In the genomic region with DNA sequence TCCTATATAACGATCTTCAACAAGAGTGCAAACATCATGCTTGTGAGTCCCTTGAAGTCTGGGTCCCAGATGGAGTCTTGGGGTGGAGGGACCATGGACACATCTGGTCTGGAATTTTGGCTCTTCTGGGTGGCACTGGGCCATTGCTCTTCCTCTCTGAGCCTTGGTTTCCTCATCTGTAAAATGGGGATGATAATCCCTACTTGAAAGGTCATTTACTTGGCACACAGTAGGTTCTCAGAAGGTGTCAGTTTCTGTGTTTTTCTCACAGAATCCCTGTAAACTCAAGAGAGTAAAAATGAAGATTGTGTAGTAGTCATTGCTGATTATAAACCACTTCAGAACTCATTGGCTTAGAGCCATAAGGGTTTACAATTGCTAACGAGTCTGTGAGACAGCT, we compare ENCODE assay signal across 1 cellular context.
TF ChIP-seq lines count a peak whose summit lies in the region.

No MANE protein-coding gene starts in this region.

TF ChIP-seq in HepG2, 621 proteins besides CTCF, POLR2A, EP300 and RAD21 (continued from another document):
- TF ChIP-seq, protein P1, sequence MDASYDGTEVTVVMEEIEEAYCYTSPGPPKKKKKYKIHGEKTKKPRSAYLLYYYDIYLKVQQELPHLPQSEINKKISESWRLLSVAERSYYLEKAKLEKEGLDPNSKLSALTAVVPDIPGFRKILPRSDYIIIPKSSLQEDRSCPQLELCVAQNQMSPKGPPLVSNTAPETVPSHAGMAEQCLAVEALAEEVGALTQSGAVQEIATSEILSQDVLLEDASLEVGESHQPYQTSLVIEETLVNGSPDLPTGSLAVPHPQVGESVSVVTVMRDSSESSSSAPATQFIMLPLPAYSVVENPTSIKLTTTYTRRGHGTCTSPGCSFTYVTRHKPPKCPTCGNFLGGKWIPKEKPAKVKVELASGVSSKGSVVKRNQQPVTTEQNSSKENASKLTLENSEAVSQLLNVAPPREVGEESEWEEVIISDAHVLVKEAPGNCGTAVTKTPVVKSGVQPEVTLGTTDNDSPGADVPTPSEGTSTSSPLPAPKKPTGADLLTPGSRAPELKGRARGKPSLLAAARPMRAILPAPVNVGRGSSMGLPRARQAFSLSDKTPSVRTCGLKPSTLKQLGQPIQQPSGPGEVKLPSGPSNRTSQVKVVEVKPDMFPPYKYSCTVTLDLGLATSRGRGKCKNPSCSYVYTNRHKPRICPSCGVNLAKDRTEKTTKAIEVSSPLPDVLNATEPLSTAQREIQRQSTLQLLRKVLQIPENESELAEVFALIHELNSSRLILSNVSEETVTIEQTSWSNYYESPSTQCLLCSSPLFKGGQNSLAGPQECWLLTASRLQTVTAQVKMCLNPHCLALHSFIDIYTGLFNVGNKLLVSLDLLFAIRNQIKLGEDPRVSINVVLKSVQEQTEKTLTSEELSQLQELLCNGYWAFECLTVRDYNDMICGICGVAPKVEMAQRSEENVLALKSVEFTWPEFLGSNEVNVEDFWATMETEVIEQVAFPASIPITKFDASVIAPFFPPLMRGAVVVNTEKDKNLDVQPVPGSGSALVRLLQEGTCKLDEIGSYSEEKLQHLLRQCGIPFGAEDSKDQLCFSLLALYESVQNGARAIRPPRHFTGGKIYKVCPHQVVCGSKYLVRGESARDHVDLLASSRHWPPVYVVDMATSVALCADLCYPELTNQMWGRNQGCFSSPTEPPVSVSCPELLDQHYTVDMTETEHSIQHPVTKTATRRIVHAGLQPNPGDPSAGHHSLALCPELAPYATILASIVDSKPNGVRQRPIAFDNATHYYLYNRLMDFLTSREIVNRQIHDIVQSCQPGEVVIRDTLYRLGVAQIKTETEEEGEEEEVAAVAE (CRISPR knock-in tag; IDR thresholded peaks at IDR 0.05; ENCODE audit: borderline replicate concordance), result no peak
- TF ChIP-seq, protein P2, sequence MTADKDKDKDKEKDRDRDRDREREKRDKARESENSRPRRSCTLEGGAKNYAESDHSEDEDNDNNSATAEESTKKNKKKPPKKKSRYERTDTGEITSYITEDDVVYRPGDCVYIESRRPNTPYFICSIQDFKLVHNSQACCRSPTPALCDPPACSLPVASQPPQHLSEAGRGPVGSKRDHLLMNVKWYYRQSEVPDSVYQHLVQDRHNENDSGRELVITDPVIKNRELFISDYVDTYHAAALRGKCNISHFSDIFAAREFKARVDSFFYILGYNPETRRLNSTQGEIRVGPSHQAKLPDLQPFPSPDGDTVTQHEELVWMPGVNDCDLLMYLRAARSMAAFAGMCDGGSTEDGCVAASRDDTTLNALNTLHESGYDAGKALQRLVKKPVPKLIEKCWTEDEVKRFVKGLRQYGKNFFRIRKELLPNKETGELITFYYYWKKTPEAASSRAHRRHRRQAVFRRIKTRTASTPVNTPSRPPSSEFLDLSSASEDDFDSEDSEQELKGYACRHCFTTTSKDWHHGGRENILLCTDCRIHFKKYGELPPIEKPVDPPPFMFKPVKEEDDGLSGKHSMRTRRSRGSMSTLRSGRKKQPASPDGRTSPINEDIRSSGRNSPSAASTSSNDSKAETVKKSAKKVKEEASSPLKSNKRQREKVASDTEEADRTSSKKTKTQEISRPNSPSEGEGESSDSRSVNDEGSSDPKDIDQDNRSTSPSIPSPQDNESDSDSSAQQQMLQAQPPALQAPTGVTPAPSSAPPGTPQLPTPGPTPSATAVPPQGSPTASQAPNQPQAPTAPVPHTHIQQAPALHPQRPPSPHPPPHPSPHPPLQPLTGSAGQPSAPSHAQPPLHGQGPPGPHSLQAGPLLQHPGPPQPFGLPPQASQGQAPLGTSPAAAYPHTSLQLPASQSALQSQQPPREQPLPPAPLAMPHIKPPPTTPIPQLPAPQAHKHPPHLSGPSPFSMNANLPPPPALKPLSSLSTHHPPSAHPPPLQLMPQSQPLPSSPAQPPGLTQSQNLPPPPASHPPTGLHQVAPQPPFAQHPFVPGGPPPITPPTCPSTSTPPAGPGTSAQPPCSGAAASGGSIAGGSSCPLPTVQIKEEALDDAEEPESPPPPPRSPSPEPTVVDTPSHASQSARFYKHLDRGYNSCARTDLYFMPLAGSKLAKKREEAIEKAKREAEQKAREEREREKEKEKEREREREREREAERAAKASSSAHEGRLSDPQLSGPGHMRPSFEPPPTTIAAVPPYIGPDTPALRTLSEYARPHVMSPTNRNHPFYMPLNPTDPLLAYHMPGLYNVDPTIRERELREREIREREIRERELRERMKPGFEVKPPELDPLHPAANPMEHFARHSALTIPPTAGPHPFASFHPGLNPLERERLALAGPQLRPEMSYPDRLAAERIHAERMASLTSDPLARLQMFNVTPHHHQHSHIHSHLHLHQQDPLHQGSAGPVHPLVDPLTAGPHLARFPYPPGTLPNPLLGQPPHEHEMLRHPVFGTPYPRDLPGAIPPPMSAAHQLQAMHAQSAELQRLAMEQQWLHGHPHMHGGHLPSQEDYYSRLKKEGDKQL (CRISPR knock-in tag; IDR thresholded peaks at IDR 0.05; ENCODE audit: low read depth), result no peak
- no peak for TF ChIP-seq MED8 (CRISPR knock-in tag; IDR thresholded peaks at IDR 0.05; ENCODE audit: insufficient replicate concordance)
- TF ChIP-seq ZNF709 (CRISPR knock-in tag; IDR thresholded peaks at IDR 0.05), result no peak
- 0 out of 2 replicates have a peak, but pooled peaks have one; percentile 60 for TF ChIP-seq ZKSCAN1 (IDR thresholded peaks at IDR 0.05; ENCODE audit: low read length)
- no peak for TF ChIP-seq DNMT3B (CRISPR knock-in tag; conservative IDR thresholded peaks at IDR 0.05)
- no peak for TF ChIP-seq NR2F1 (CRISPR knock-in tag; IDR thresholded peaks at IDR 0.05)
- no peak for TF ChIP-seq ZNF883 (CRISPR knock-in tag; IDR thresholded peaks at IDR 0.05; ENCODE audit: not compliant biosample characterization)
- peak; percentile 79 for TF ChIP-seq ZNF629 (CRISPR knock-in tag; conservative IDR thresholded peaks at IDR 0.05)
- no peak for TF ChIP-seq EZH2 (conservative IDR thresholded peaks at IDR 0.05; ENCODE audit: low read depth, low read length)
- TF ChIP-seq SETDB1 (CRISPR knock-in tag; IDR thresholded peaks at IDR 0.05; ENCODE audit: borderline replicate concordance), result no peak
- no peak for TF ChIP-seq ZSCAN30 (CRISPR knock-in tag; IDR thresholded peaks at IDR 0.05)
- TF ChIP-seq ZKSCAN8 (CRISPR knock-in tag; IDR thresholded peaks at IDR 0.05; ENCODE audit: borderline replicate concordance), result no peak
- peak; percentile 33; the same call in 1 of the 2 replicates for TF ChIP-seq ZNF605 (CRISPR knock-in tag; IDR thresholded peaks at IDR 0.05)
- TF ChIP-seq ZFP41 (CRISPR knock-in tag; IDR thresholded peaks at IDR 0.05; ENCODE audit: borderline replicate concordance), result no peak
